Comparison of ENCODE assay signal across 8 cellular contexts in the genomic region with DNA sequence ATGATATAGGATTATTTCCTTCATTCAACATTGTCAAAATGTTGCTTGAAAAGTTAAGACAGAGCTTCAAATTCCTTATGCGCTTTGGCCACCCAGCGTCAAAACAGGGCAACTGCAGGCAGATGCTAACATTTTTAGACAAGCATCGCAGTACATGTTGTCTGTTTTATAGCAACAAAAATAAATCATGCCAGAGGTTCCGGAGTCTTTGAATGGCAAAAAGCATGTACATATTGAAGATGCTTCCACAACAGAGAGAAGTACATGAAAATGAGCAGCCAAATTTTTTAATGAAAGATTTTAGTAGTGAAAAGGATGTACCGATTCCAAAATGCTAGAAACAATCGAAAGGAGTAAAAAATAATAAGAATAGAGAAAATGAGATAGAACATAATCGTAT. TPM values are rescaled to one million over a fixed set of nuclear protein-coding genes. Genes with fewer than 3 reads are reported as not detected.
DNase-seq lines count a peak whose midpoint lies in the region; ATAC-seq and TF ChIP-seq lines count a peak whose summit lies in the region.

No MANE protein-coding gene starts in this region.

- POLR2A ChIA-PET in HEK293T (lab: Yijun Ruan, JAX): no interaction called here

- WGBS in heart left ventricle, 4 donors: 31 to 32% (median 32%) methylated on average over 7 of the region's 7 CpGs

- H3K36me3 ChIP-seq in heart left ventricle: no peaks in the 10 kb centered on the region

- H3K27ac Mint-ChIP-seq in activated T-cell treated with anti-CD3 and anti-CD28 coated beads, Interleukin-2, amount 50 U/mL, for 72 hours: peak overlapping the region; percentile 48
- H3K27ac Mint-ChIP-seq in glutamatergic neuron (ENCODE audit: unreplicated experiment): no peak overlapping the region

- no peaks in the 10 kb centered on the region for H3K27me3 Mint-ChIP-seq in activated T-cell treated with anti-CD3 and anti-CD28 coated beads, Interleukin-2, amount 50 U/mL, for 72 hours (ENCODE audit: low read depth)
- H3K27me3 Mint-ChIP-seq in glutamatergic neuron (ENCODE audit: unreplicated experiment): no peaks in the 10 kb centered on the region

- ATAC-seq in heart left ventricle (no peak), Right ventricle myocardium inferior (no peak), GM21723 (IDR thresholded peaks at IDR 0.05; ENCODE audit: unreplicated experiment) (no peak)
- peak in 1 of 2 donors; percentile 39 for ATAC-seq in activated T-cell treated with anti-CD3 and anti-CD28 coated beads, Interleukin-2, amount 50 U/mL, for 72 hours (replicated peaks in 1 of 2)

- H3K4me3 ChIP-seq in heart left ventricle: no peak overlapping the region

- H3K9me3 Mint-ChIP-seq in activated T-cell treated with anti-CD3 and anti-CD28 coated beads, Interleukin-2, amount 50 U/mL, for 72 hours: peaks cover 0 to 2% of the 10 kb centered on the region in 2 donors
- H3K9me3 Mint-ChIP-seq in glutamatergic neuron (ENCODE audit: unreplicated experiment): no peaks in the 10 kb centered on the region

- H3K36me3 Mint-ChIP-seq in activated T-cell treated with anti-CD3 and anti-CD28 coated beads, Interleukin-2, amount 50 U/mL, for 72 hours (ENCODE audit: insufficient read depth in 2 of 2): no peaks in the 10 kb centered on the region
- H3K36me3 Mint-ChIP-seq in glutamatergic neuron (ENCODE audit: unreplicated experiment): no peaks in the 10 kb centered on the region

- no peak for TF ChIP-seq POLR2A in heart left ventricle (IDR thresholded peaks at IDR 0.05)

- CTCF ChIA-PET in HEK293T (lab: Yijun Ruan, JAX): interaction anchor here (0.6 to 1.7 kb wide), 10 partner anchors 8 to 515 kb away, joined by 3 to 15 read pairs (median 3); a partner anchor contains a TSS

- H3K27ac ChIP-seq in heart left ventricle: no peak overlapping the region

- H3K9me3 ChIP-seq in heart left ventricle: no peaks in the 10 kb centered on the region

- H3K4me1 Mint-ChIP-seq in activated T-cell treated with anti-CD3 and anti-CD28 coated beads, Interleukin-2, amount 50 U/mL, for 72 hours (ENCODE audit: low read depth): peaks cover 21% of the 10 kb centered on the region
- no peaks in the 10 kb centered on the region for H3K4me1 Mint-ChIP-seq in glutamatergic neuron (ENCODE audit: low read depth, unreplicated experiment)

- H3K4me1 ChIP-seq in heart left ventricle: peaks cover 0 to 11% (median 0%) of the 10 kb centered on the region in 12 donors

- TF ChIP-seq CTCF in heart left ventricle (IDR thresholded peaks at IDR 0.05) (peak; percentile 54 to 87 (median 76)), glutamatergic neuron (IDR thresholded peaks at IDR 0.05; ENCODE audit: partially characterized antibody, unreplicated experiment) (peak; percentile 94)

- no peaks in the 10 kb centered on the region for H3K27me3 ChIP-seq in heart left ventricle

- no peak for DNase-seq in heart left ventricle
- no peak for DNase-seq in Right ventricle myocardium inferior (ENCODE audit: missing footprints)
- DNase-seq in HEK293T (ENCODE audit: extremely low spot score): peak; percentile 41
- peak; percentile 17 for DNase-seq in NCI-H2227 treated with DMSO at 0.1 percent for 48 hours (lab: John Stamatoyannopoulos, UW)
- DNase-seq in activated T-cell treated with anti-CD3 and anti-CD28 coated beads, Interleukin-2, amount 50 U/mL, for 72 hours: peak; percentile 19 to 38
- peak; percentile 58 for DNase-seq in glutamatergic neuron
- DNase-seq in stimulated activated CD4-positive, alpha-beta T cell treated with anti-CD3 and anti-CD28 coated beads, Interleukin-15, amount 100 ng/mL, for 24 hours: peak; percentile 52

- intact Hi-C loops in heart left ventricle (cut with DNase I) (loop anchor here in 1 of 10 donors (10.0 kb wide), 1 partner anchor 886 kb away; no protein-coding TSS in a partner anchor), Right ventricle myocardium inferior (cut with DNase I) (no loop called here)

- peak overlapping the region in 1 of 2 donors; percentile 56 for H3K4me3 Mint-ChIP-seq in activated T-cell treated with anti-CD3 and anti-CD28 coated beads, Interleukin-2, amount 50 U/mL, for 72 hours
- no peak overlapping the region for H3K4me3 Mint-ChIP-seq in glutamatergic neuron (ENCODE audit: unreplicated experiment)

TF ChIP-seq in HEK293T, 16 proteins besides CTCF, POLR2A, EP300 and RAD21:
- TF ChIP-seq, protein P1, sequence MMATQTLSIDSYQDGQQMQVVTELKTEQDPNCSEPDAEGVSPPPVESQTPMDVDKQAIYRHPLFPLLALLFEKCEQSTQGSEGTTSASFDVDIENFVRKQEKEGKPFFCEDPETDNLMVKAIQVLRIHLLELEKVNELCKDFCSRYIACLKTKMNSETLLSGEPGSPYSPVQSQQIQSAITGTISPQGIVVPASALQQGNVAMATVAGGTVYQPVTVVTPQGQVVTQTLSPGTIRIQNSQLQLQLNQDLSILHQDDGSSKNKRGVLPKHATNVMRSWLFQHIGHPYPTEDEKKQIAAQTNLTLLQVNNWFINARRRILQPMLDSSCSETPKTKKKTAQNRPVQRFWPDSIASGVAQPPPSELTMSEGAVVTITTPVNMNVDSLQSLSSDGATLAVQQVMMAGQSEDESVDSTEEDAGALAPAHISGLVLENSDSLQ (IDR thresholded peaks at IDR 0.05): 0 out of 2 replicates have a peak, but pooled peaks have one; percentile 54
- no peak for TF ChIP-seq SP1 (IDR thresholded peaks at IDR 0.05)
- TF ChIP-seq FOXM1 (IDR thresholded peaks at IDR 0.05; ENCODE audit: borderline replicate concordance): no peak

RNA-seq across cellular contexts. Expression of gene USP15, which starts 49.8 kb away (rescaled TPM):
- 10 to 100 TPM; 33.3 to 69.7 (median 62.2) TPM for total RNA-seq in heart left ventricle
- 10 to 100 TPM; 36.1 to 44.7 TPM for polyA plus RNA-seq in heart left ventricle
- total RNA-seq in Right ventricle myocardium inferior: 50.7 TPM
- 10 to 100 TPM; 94.0 to 97.7 TPM for total RNA-seq in activated T-cell treated with anti-CD3 and anti-CD28 coated beads, Interleukin-2, amount 50 U/mL, for 72 hours
- total RNA-seq in glutamatergic neuron (ENCODE audit: unreplicated experiment): 74.4 TPM

Comparison
In these comparisons a context has a peak if more than half of its experiments do, and no peak if none do; other contexts are left out.
1. DNase-seq: peak in HEK293T (single experiment), NCI-H2227 treated with DMSO at 0.1 percent for 48 hours (single experiment), activated T-cell treated with anti-CD3 and anti-CD28 coated beads, Interleukin-2, amount 50 U/mL, for 72 hours (2 of 2), glutamatergic neuron (single experiment) and stimulated activated CD4-positive, alpha-beta T cell treated with anti-CD3 and anti-CD28 coated beads, Interleukin-15, amount 100 ng/mL, for 24 hours (single experiment); none in heart left ventricle (0 of 5) and Right ventricle myocardium inferior (single experiment).